20 cellular contexts compared by ENCODE assay signal in the genomic region with DNA sequence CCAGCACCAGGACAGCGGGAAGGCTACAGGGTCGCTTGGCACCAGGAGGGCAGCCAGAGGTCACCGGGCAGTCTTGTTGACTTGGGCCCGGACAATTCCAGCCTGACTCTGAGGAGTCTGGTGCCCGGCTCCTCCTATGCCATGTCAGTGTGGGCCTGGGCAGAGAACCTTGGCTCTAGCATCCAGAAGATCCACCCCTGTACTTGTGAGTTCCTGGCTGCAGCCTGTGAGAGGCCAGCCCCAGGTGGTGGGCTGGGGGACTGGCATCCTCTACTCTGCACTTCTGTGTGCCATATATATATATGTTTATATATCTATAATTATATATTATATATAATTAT. TPM values are rescaled to one million over a fixed set of nuclear protein-coding genes. Genes with fewer than 3 reads are reported as not detected.
DNase-seq lines count a peak whose midpoint lies in the region; ATAC-seq, FAIRE-seq and TF ChIP-seq lines count a peak whose summit lies in the region.
"Had no signal": no experiment of that assay in that cellular context is flagged by ENCODE, and none has a peak within 500 bp of the region (broad histone marks: within the 10 kb centered on the region; RNA-seq: fewer than 3 reads in every experiment).

No MANE protein-coding gene starts in this region.

- peak overlapping the region in 1 of 2 experiments; percentile 70; a peak in 2 of 4 replicates for H3K9ac ChIP-seq in K562 (ENCODE audit: insufficient read depth in 1 of 2, low read depth in 2 of 2, low read length in 2 of 2)

- intact Hi-C loops in K562 (cut with micrococcal nuclease) = no loop called here

- H3K36me3 Mint-ChIP-seq in activated CD8-positive, alpha-beta memory T cell treated with anti-CD3 and anti-CD28 coated beads, Interleukin-2, amount 10 ng/mL, durations not matched to agents 7 days and 5 days = no peaks in the 10 kb centered on the region
- no peaks in the 10 kb centered on the region for H3K36me3 Mint-ChIP-seq in type B pancreatic cell
- H3K36me3 Mint-ChIP-seq: CD8-positive, alpha-beta memory T cell had no signal

- FAIRE-seq in K562 (lab: Jason Lieb, UNC) = no peak
- FAIRE-seq: GM18507 had no signal

- no peaks in the 10 kb centered on the region for H3K9me1 ChIP-seq in K562 (ENCODE audit: control insufficient read depth, insufficient read depth, low read length)

- H3K9me3 ChIP-seq in K562 (replicated peaks; ENCODE audit: control insufficient read depth, insufficient read depth, low read depth, low read length) = no peaks in the 10 kb centered on the region

- no TSS peak for BruUV-seq in K562 (replicated peaks; lab: Mats Ljungman, UMichigan)

- peaks cover 6% of the 10 kb centered on the region; the same call in 2 of the 3 replicates for H3K79me2 ChIP-seq in K562 (ENCODE audit: control insufficient read depth, insufficient read depth, low read length)

- H3K4me1 Mint-ChIP-seq in activated CD8-positive, alpha-beta memory T cell treated with anti-CD3 and anti-CD28 coated beads, Interleukin-2, amount 10 ng/mL, durations not matched to agents 7 days and 5 days = peaks cover 10% of the 10 kb centered on the region
- H3K4me1 Mint-ChIP-seq in type B pancreatic cell (ENCODE audit: unreplicated experiment) = peaks cover 6% of the 10 kb centered on the region

- H3K4me2 ChIP-seq in K562 (ENCODE audit: insufficient read depth, low read length) = no peak overlapping the region

- POLR2A ChIA-PET in K562 (lab: Yijun Ruan, JAX) = interaction anchor here (0.6 kb wide), 1 partner anchor 457 kb away, joined by 3 read pairs; no protein-coding TSS in a partner anchor

- no peaks in the 10 kb centered on the region for H3K27me3 Mint-ChIP-seq in activated CD8-positive, alpha-beta memory T cell treated with anti-CD3 and anti-CD28 coated beads, Interleukin-2, amount 10 ng/mL, durations not matched to agents 7 days and 5 days
- no peaks in the 10 kb centered on the region for H3K27me3 Mint-ChIP-seq in type B pancreatic cell
- H3K27me3 Mint-ChIP-seq: activated T-cell treated with anti-CD3 and anti-CD28 coated beads, Interleukin-2, amount 50 U/mL, for 24 hours; CD8-positive, alpha-beta memory T cell had no signal

- DNase-seq in activated CD8-positive, alpha-beta memory T cell treated with anti-CD3 and anti-CD28 coated beads, Interleukin-2, amount 10 ng/mL, durations not matched to agents 7 days and 5 days = no peak
- no peak for DNase-seq in activated CD8-positive, alpha-beta memory T cell treated with anti-CD3 and anti-CD28 coated beads for 24 hours
- peak; percentile 74 for DNase-seq in NCI-H69 (lab: John Stamatoyannopoulos, UW)
- DNase-seq in K562 (ENCODE audit: extremely low read depth in 1 of 4, low spot score in 3 of 4) = no peak
- no peak for DNase-seq in type B pancreatic cell (ENCODE audit: extremely low spot score, unreplicated experiment)
- DNase-seq: activated naive CD4-positive, alpha-beta T cell treated with anti-CD3 and anti-CD28 coated beads, Interleukin-2, amount 50 U/mL, for 16 hours; activated T-cell treated with anti-CD3 and anti-CD28 coated beads, Interleukin-2, amount 50 U/mL, for 24 hours; CD8-positive, alpha-beta memory T cell; head of caudate nucleus; NCI-H1105; NCI-H2171; NCI-H774 had no signal

- CTCF ChIA-PET in activated CD8-positive, alpha-beta memory T cell treated with anti-CD3 and anti-CD28 coated beads, Interleukin-2, amount 10 ng/mL, durations not matched to agents 7 days and 5 days (lab: Charles Lee) = interaction anchor here (0.5 to 2.6 kb wide), 4 partner anchors 8 to 17 kb away, joined by 3 to 26 read pairs (median 8); partner anchors contain the start of gene PTPN7
- CTCF ChIA-PET in K562 (lab: Yijun Ruan, JAX; ENCODE audit: low intra/inter-chr PET ratio) = no interaction called here

- H2AFZ ChIP-seq in K562 (ENCODE audit: low read depth, low read length) = no peak overlapping the region

- TF ChIP-seq POLR2A in K562 (conservative IDR thresholded peaks at IDR 0.05) = no peak

- no peak for TF ChIP-seq EP300 in K562 (IDR thresholded peaks at IDR 0.05; ENCODE audit: low read length)

- no peak overlapping the region for H3K27ac ChIP-seq in K562 (ENCODE audit: extremely low read depth, low read depth, low read length)

- no peaks in the 10 kb centered on the region for H3K27me3 ChIP-seq in K562 (ENCODE audit: control insufficient read depth in 2 of 2, insufficient read depth in 2 of 2, low read length in 2 of 2)

- H3K4me3 ChIP-seq in K562 = no peak overlapping the region

- H3K27ac Mint-ChIP-seq in activated CD8-positive, alpha-beta memory T cell treated with anti-CD3 and anti-CD28 coated beads, Interleukin-2, amount 10 ng/mL, durations not matched to agents 7 days and 5 days = no peak overlapping the region
- H3K27ac Mint-ChIP-seq in type B pancreatic cell = no peak overlapping the region
- H3K27ac Mint-ChIP-seq: activated T-cell treated with anti-CD3 and anti-CD28 coated beads, Interleukin-2, amount 50 U/mL, for 24 hours; CD8-positive, alpha-beta memory T cell had no signal

- ATAC-seq in activated CD8-positive, alpha-beta memory T cell treated with anti-CD3 and anti-CD28 coated beads, Interleukin-2, amount 10 ng/mL, durations not matched to agents 7 days and 5 days = peak; percentile 40
- ATAC-seq in K562 (peak; percentile 40), HG02623 (IDR thresholded peaks at IDR 0.05; ENCODE audit: unreplicated experiment) (no peak), GM18858 (IDR thresholded peaks at IDR 0.05; ENCODE audit: unreplicated experiment) (no peak)

- no peaks in the 10 kb centered on the region for H3K9me3 Mint-ChIP-seq in activated CD8-positive, alpha-beta memory T cell treated with anti-CD3 and anti-CD28 coated beads, Interleukin-2, amount 10 ng/mL, durations not matched to agents 7 days and 5 days (ENCODE audit: low read depth)
- no peaks in the 10 kb centered on the region for H3K9me3 Mint-ChIP-seq in type B pancreatic cell
- H3K9me3 Mint-ChIP-seq: activated T-cell treated with anti-CD3 and anti-CD28 coated beads, Interleukin-2, amount 50 U/mL, for 24 hours; CD8-positive, alpha-beta memory T cell had no signal

- no peak for TF ChIP-seq RAD21 in K562 (CRISPR knock-in tag; conservative IDR thresholded peaks at IDR 0.05 in 1 of 2, IDR thresholded peaks at IDR 0.05 in 1 of 2)

- 88% methylated on average over 5 of the region's 5 CpGs for WGBS in K562 (ENCODE audit: insufficient coverage, low coverage, missing lambda C conversion rate)

- H3K4me1 ChIP-seq in K562 (replicated peaks in 1 of 2; ENCODE audit: control insufficient read depth in 2 of 2, insufficient read depth in 2 of 2, low read length in 2 of 2) = peaks cover 8 to 26% of the 10 kb centered on the region in 2 experiments

- no peak for TF ChIP-seq CTCF in K562 (IDR thresholded peaks at IDR 0.05 in 2 of 3, conservative IDR thresholded peaks at IDR 0.05 in 1 of 3; ENCODE audit: insufficient read depth in 2 of 3, low read depth in 1 of 3, low read length in 3 of 3)
- TF ChIP-seq CTCF in type B pancreatic cell (conservative IDR thresholded peaks at IDR 0.05) = peak; percentile 20

- no peak overlapping the region for H3K4me3 Mint-ChIP-seq in activated CD8-positive, alpha-beta memory T cell treated with anti-CD3 and anti-CD28 coated beads, Interleukin-2, amount 10 ng/mL, durations not matched to agents 7 days and 5 days
- no peak overlapping the region for H3K4me3 Mint-ChIP-seq in type B pancreatic cell
- H3K4me3 Mint-ChIP-seq: activated T-cell treated with anti-CD3 and anti-CD28 coated beads, Interleukin-2, amount 50 U/mL, for 24 hours; CD8-positive, alpha-beta memory T cell had no signal

- in situ Hi-C loops in K562 (cut with MboI) = no loop called here

- H4K20me1 ChIP-seq in K562 (replicated peaks; ENCODE audit: control insufficient read depth, insufficient read depth, low read length) = no peaks in the 10 kb centered on the region

- H3K36me3 ChIP-seq in K562 (ENCODE audit: control insufficient read depth, insufficient read depth, low read length) = peaks cover 44% of the 10 kb centered on the region; the same call in 2 of the 3 replicates

RNA-seq across cellular contexts. Expression of gene PTPN7, which starts 11.6 kb away (rescaled TPM):
- 100 to 1,000 TPM; 228 to 410 TPM for total RNA-seq in activated CD8-positive, alpha-beta memory T cell treated with anti-CD3 and anti-CD28 coated beads, Interleukin-2, amount 10 ng/mL, durations not matched to agents 7 days and 5 days
- total RNA-seq in K562 (2011; cell fraction: chromatin; rRNA removed; ENCODE audit: low replicate concordance) = 135 and 260 TPM in 2 replicates
- 174 and 175 TPM in 2 replicates for total RNA-seq in K562 (2011; cell fraction: nucleolus; rRNA removed)
- 146 and 165 TPM in 2 replicates for total RNA-seq in K562 (2011; cell fraction: nucleoplasm; rRNA removed)
- total RNA-seq in K562 (2014; rRNA removed) (121 and 126 TPM in 2 replicates), K562 (2014; rRNA removed; fragmentation: Illumina TruSeq; extraction: Trizol) (61.7 and 65.6 TPM in 2 replicates), K562 (2015; rRNA removed; fragmentation: Illumina TruSeq; extraction: Trizol) (116 and 120 TPM in 2 replicates), K562 (2021) (112 and 139 TPM in 2 replicates), type B pancreatic cell (ENCODE audit: low replicate concordance) (0.29 TPM in 1 of 2 replicates, not detected in the other)
- polyA plus RNA-seq in K562 (2011; rRNA removed) (80.7 and 176 TPM in 2 replicates), K562 (2014; fragmentation: Illumina TruSeq; extraction: Trizol) (144 and 189 TPM in 2 replicates), K562 (2014; fragmentation: Nextera tagmentation; extraction: Ambion mirVana) (10 to 100 TPM; 18.7 to 19.8 TPM), K562 (2014; rRNA removed) (123 and 128 TPM in 2 replicates)
- polyA plus RNA-seq in K562 (2011; cell fraction: cytosol; rRNA removed) = 155 and 163 TPM in 2 replicates
- polyA plus RNA-seq in K562 (2011; cell fraction: nucleus; rRNA removed) = 215 and 278 TPM in 2 replicates
- polyA plus RNA-seq in K562 (2012) = 146 and 171 TPM in 2 replicates
- polyA minus RNA-seq in K562 (2011; rRNA and poly(A)+ RNA removed) = 58.0 and 78.3 TPM in 2 replicates
- 54.1 and 65.3 TPM in 2 replicates for polyA minus RNA-seq in K562 (2011; cell fraction: cytosol; rRNA and poly(A)+ RNA removed)
- polyA minus RNA-seq in K562 (2011; cell fraction: nucleus; rRNA and poly(A)+ RNA removed) = 38.1 and 80.1 TPM in 2 replicates
- total RNA-seq: chondrocyte, fibroblast of lung, RPMI7951 had no signal
- polyA plus RNA-seq: fibroblast of lung had no signal

RNA-seq across cellular contexts. Expression of gene LGR6, which starts 21.6 kb away (rescaled TPM):
- total RNA-seq in activated CD8-positive, alpha-beta memory T cell treated with anti-CD3 and anti-CD28 coated beads, Interleukin-2, amount 10 ng/mL, durations not matched to agents 7 days and 5 days = under 1 TPM in 1 of 2 experiments, not detected in 1; 0.26 TPM
- 0.72 and 0.77 TPM in 2 replicates for total RNA-seq in K562 (2011; cell fraction: chromatin; rRNA removed; ENCODE audit: low replicate concordance)
- 0.17 and 0.79 TPM in 2 replicates for total RNA-seq in K562 (2011; cell fraction: nucleolus; rRNA removed)
- 0.66 and 0.76 TPM in 2 replicates for total RNA-seq in K562 (2011; cell fraction: nucleoplasm; rRNA removed)
- 0.12 and 0.45 TPM in 2 replicates for total RNA-seq in K562 (2014; rRNA removed)
- 0.11 and 0.13 TPM in 2 replicates for total RNA-seq in K562 (2014; rRNA removed; fragmentation: Illumina TruSeq; extraction: Trizol)
- total RNA-seq in K562 (2015; rRNA removed; fragmentation: Illumina TruSeq; extraction: Trizol) = 0.26 and 0.29 TPM in 2 replicates
- 0.20 and 0.31 TPM in 2 replicates for total RNA-seq in K562 (2021)
- polyA plus RNA-seq in K562 (2011; rRNA removed) = 0.14 and 0.47 TPM in 2 replicates
- 0.22 and 0.24 TPM in 2 replicates for polyA plus RNA-seq in K562 (2011; cell fraction: cytosol; rRNA removed)
- 1.2 and 1.8 TPM in 2 replicates for polyA plus RNA-seq in K562 (2011; cell fraction: nucleus; rRNA removed)
- 0.26 and 0.96 TPM in 2 replicates for polyA plus RNA-seq in K562 (2012)
- polyA plus RNA-seq in K562 (2014; fragmentation: Illumina TruSeq; extraction: Trizol) = 0.21 and 0.54 TPM in 2 replicates
- under 1 TPM in 1 of 2 experiments, not detected in 1; 0.01 TPM for polyA plus RNA-seq in K562 (2014; fragmentation: Nextera tagmentation; extraction: Ambion mirVana)
- polyA plus RNA-seq in K562 (2014; rRNA removed) = 0.12 and 0.42 TPM in 2 replicates
- not detected in 2 replicates for polyA minus RNA-seq in K562 (2011; rRNA and poly(A)+ RNA removed)
- not detected in 2 replicates for polyA minus RNA-seq in K562 (2011; cell fraction: cytosol; rRNA and poly(A)+ RNA removed)
- polyA minus RNA-seq in K562 (2011; cell fraction: nucleus; rRNA and poly(A)+ RNA removed) = 0.40 and 0.89 TPM in 2 replicates
- 2.8 and 6.9 TPM in 2 replicates for total RNA-seq in type B pancreatic cell (ENCODE audit: low replicate concordance)
- total RNA-seq: fibroblast of lung, pulmonary artery endothelial cell had no signal

RNA-seq across cellular contexts. Expression of gene ARL8A, which starts 27.4 kb away (rescaled TPM):
- 10 to 100 TPM; 50.0 to 68.9 TPM for total RNA-seq in activated CD8-positive, alpha-beta memory T cell treated with anti-CD3 and anti-CD28 coated beads, Interleukin-2, amount 10 ng/mL, durations not matched to agents 7 days and 5 days
- 15.5 and 36.2 TPM in 2 replicates for total RNA-seq in K562 (2011; cell fraction: chromatin; rRNA removed; ENCODE audit: low replicate concordance)
- 13.9 and 24.0 TPM in 2 replicates for total RNA-seq in K562 (2011; cell fraction: nucleolus; rRNA removed)
- total RNA-seq in K562 (2011; cell fraction: nucleoplasm; rRNA removed) = 13.5 and 19.8 TPM in 2 replicates
- 13.1 and 21.8 TPM in 2 replicates for total RNA-seq in K562 (2014; rRNA removed)
- 7.9 and 9.2 TPM in 2 replicates for total RNA-seq in K562 (2014; rRNA removed; fragmentation: Illumina TruSeq; extraction: Trizol)
- total RNA-seq in K562 (2015; rRNA removed; fragmentation: Illumina TruSeq; extraction: Trizol) = 11.1 and 11.8 TPM in 2 replicates
- total RNA-seq in K562 (2021) = 19.1 and 22.7 TPM in 2 replicates
- 27.3 and 58.1 TPM in 2 replicates for polyA plus RNA-seq in K562 (2011; rRNA removed)
- polyA plus RNA-seq in K562 (2011; cell fraction: cytosol; rRNA removed) = 17.5 and 24.2 TPM in 2 replicates
- polyA plus RNA-seq in K562 (2011; cell fraction: nucleus; rRNA removed) = 31.3 and 39.1 TPM in 2 replicates
- 21.7 and 25.7 TPM in 2 replicates for polyA plus RNA-seq in K562 (2012)
- polyA plus RNA-seq in K562 (2014; fragmentation: Illumina TruSeq; extraction: Trizol) = 11.4 and 15.9 TPM in 2 replicates
- polyA plus RNA-seq in K562 (2014; fragmentation: Nextera tagmentation; extraction: Ambion mirVana) = under 1 TPM; 0.17 to 0.32 TPM
- 15.3 and 15.6 TPM in 2 replicates for polyA plus RNA-seq in K562 (2014; rRNA removed)
- polyA minus RNA-seq in K562 (2011; rRNA and poly(A)+ RNA removed) = 12.5 and 17.4 TPM in 2 replicates
- polyA minus RNA-seq in K562 (2011; cell fraction: cytosol; rRNA and poly(A)+ RNA removed) = 11.4 and 13.7 TPM in 2 replicates
- polyA minus RNA-seq in K562 (2011; cell fraction: nucleus; rRNA and poly(A)+ RNA removed) = 3.4 and 10.0 TPM in 2 replicates
- total RNA-seq in type B pancreatic cell (ENCODE audit: low replicate concordance) = 58.6 and 69.1 TPM in 2 replicates

RNA-seq across cellular contexts. Expression of gene GPR37L1, which starts 49.3 kb away (rescaled TPM):
- total RNA-seq in activated CD8-positive, alpha-beta memory T cell treated with anti-CD3 and anti-CD28 coated beads, Interleukin-2, amount 10 ng/mL, durations not matched to agents 7 days and 5 days = not detected
- not detected in 2 replicates for total RNA-seq in K562 (2011; cell fraction: chromatin; rRNA removed; ENCODE audit: low replicate concordance)
- total RNA-seq in K562 (2011; cell fraction: nucleolus; rRNA removed) = under 0.01 TPM in 2 replicates
- not detected in 2 replicates for total RNA-seq in K562 (2011; cell fraction: nucleoplasm; rRNA removed)
- total RNA-seq in K562 (2014; rRNA removed) = not detected in 2 replicates
- not detected in 2 replicates for total RNA-seq in K562 (2014; rRNA removed; fragmentation: Illumina TruSeq; extraction: Trizol)
- total RNA-seq in K562 (2015; rRNA removed; fragmentation: Illumina TruSeq; extraction: Trizol) = not detected in 2 replicates
- not detected in 2 replicates for total RNA-seq in K562 (2021)
- polyA plus RNA-seq in K562 (2011; rRNA removed) = 0.01 TPM in 1 of 2 replicates, not detected in the other
- 0.01 TPM in 1 of 2 replicates, not detected in the other for polyA plus RNA-seq in K562 (2011; cell fraction: cytosol; rRNA removed)
- 0.01 TPM in 1 of 2 replicates, not detected in the other for polyA plus RNA-seq in K562 (2011; cell fraction: nucleus; rRNA removed)
- 0.07 TPM in 2 replicates for polyA plus RNA-seq in K562 (2012)
- polyA plus RNA-seq in K562 (2014; fragmentation: Illumina TruSeq; extraction: Trizol) = not detected in 2 replicates
- polyA plus RNA-seq in K562 (2014; fragmentation: Nextera tagmentation; extraction: Ambion mirVana) = not detected
- polyA plus RNA-seq in K562 (2014; rRNA removed) = not detected in 2 replicates
- polyA minus RNA-seq in K562 (2011; rRNA and poly(A)+ RNA removed) = not detected in 2 replicates
- polyA minus RNA-seq in K562 (2011; cell fraction: cytosol; rRNA and poly(A)+ RNA removed) = not detected in 2 replicates
- not detected in 2 replicates for polyA minus RNA-seq in K562 (2011; cell fraction: nucleus; rRNA and poly(A)+ RNA removed)
- 0.12 and 0.24 TPM in 2 replicates for total RNA-seq in type B pancreatic cell (ENCODE audit: low replicate concordance)
- total RNA-seq: CD8-positive, alpha-beta memory T cell; chondrocyte; fibroblast of lung; mononuclear cell; pulmonary artery endothelial cell; RPMI7951 had no signal
- polyA plus RNA-seq: fibroblast of lung had no signal

Comparison
In these comparisons a context has a peak if more than half of its experiments do, and no peak if none do; other contexts are left out.
1. ATAC-seq: peak in activated CD8-positive, alpha-beta memory T cell treated with anti-CD3 and anti-CD28 coated beads, Interleukin-2, amount 10 ng/mL, durations not matched to agents 7 days and 5 days (single experiment) and K562 (single experiment); none in HG02623 (single experiment) and GM18858 (single experiment).
2. RNA of gene PTPN7, which starts 11.6 kb away (total RNA-seq): 228 to 410 TPM in activated CD8-positive, alpha-beta memory T cell treated with anti-CD3 and anti-CD28 coated beads, Interleukin-2, amount 10 ng/mL, durations not matched to agents 7 days and 5 days and 61.7 to 260 TPM in K562; 0.29 TPM in type B pancreatic cell; every median in the first group is over 10 times any median in the second.